Comparison of ENCODE assay signal across 12 cellular contexts in genomic region chr7:55095672-55096071, GRCh38.
"Had no signal": no experiment of that assay in that cellular context is flagged by ENCODE, and none has a peak within 500 bp of the region (broad histone marks: within the 10 kb centered on the region; RNA-seq: fewer than 3 reads in every experiment).

No MANE protein-coding gene starts in this region.

- H3K9ac ChIP-seq: parathyroid adenoma had no signal

- H2AFZ ChIP-seq: parathyroid adenoma had no signal

- H3K4me1 ChIP-seq: parathyroid adenoma had no signal

- H3K36me3 ChIP-seq: gastroesophageal sphincter, neutrophil, tibial artery had no signal

- H3K27ac Mint-ChIP-seq: activated T-helper 17 cell treated with anti-CD3 and anti-CD28 coated beads, Interleukin-2, amount 50 U/mL, for 72 hours; endodermal cell; stimulated activated effector memory CD8-positive, alpha-beta T cell treated with anti-CD3 and anti-CD28 coated beads, Interleukin-12 subunit alpha, Interleukin-12 subunit beta, amount 100 ng/mL, for 72 hours had no signal

- H3K9me3 Mint-ChIP-seq: activated T-helper 17 cell treated with anti-CD3 and anti-CD28 coated beads, Interleukin-2, amount 50 U/mL, for 72 hours; endodermal cell; naive B cell; stimulated activated effector memory CD8-positive, alpha-beta T cell treated with anti-CD3 and anti-CD28 coated beads, Interleukin-12 subunit alpha, Interleukin-12 subunit beta, amount 100 ng/mL, for 72 hours had no signal

- DNase-seq: activated CD4-positive, CD25-positive, alpha-beta regulatory T cell treated with anti-CD3 and anti-CD28 coated beads, Interleukin-2, amount 50 U/mL, for 72 hours; activated naive CD4-positive, alpha-beta T cell treated with Interleukin-2 at 50 U/mL for 16 hours; activated T-cell treated with anti-CD3 and anti-CD28 coated beads for 4 hours; anterior cingulate cortex; endodermal cell; naive B cell; tibial artery had no signal

- H3K27ac ChIP-seq: neutrophil, parathyroid adenoma, tibial artery had no signal

- ATAC-seq: activated T-helper 17 cell treated with anti-CD3 and anti-CD28 coated beads, Interleukin-2, amount 50 U/mL, for 72 hours; gastroesophageal sphincter; stimulated activated effector memory CD8-positive, alpha-beta T cell treated with anti-CD3 and anti-CD28 coated beads, Interleukin-12 subunit alpha, Interleukin-12 subunit beta, amount 100 ng/mL, for 72 hours had no signal

- H3K27me3 ChIP-seq: gastroesophageal sphincter, neutrophil, tibial artery had no signal

- H3K4me1 Mint-ChIP-seq: activated T-helper 17 cell treated with anti-CD3 and anti-CD28 coated beads, Interleukin-2, amount 50 U/mL, for 72 hours; naive B cell had no signal

- H3K36me3 Mint-ChIP-seq: naive B cell; stimulated activated effector memory CD8-positive, alpha-beta T cell treated with anti-CD3 and anti-CD28 coated beads, Interleukin-12 subunit alpha, Interleukin-12 subunit beta, amount 100 ng/mL, for 72 hours had no signal

- H3K79me2 ChIP-seq: parathyroid adenoma had no signal

- H3K9me3 ChIP-seq: gastroesophageal sphincter, neutrophil, tibial artery had no signal

- H3K4me3 Mint-ChIP-seq: activated T-helper 17 cell treated with anti-CD3 and anti-CD28 coated beads, Interleukin-2, amount 50 U/mL, for 72 hours; endodermal cell; naive B cell; stimulated activated effector memory CD8-positive, alpha-beta T cell treated with anti-CD3 and anti-CD28 coated beads, Interleukin-12 subunit alpha, Interleukin-12 subunit beta, amount 100 ng/mL, for 72 hours had no signal

- H3K4me3 ChIP-seq: gastroesophageal sphincter, tibial artery had no signal
